Comparison of ENCODE assay signal across 9 cellular contexts in genomic region chr1:182602945-182603645, GRCh38. TPM values are rescaled to one million over a fixed set of nuclear protein-coding genes. Genes with fewer than 3 reads are reported as not detected.
A peak's percentile ranks its signal among the peaks of the same experiment; 100 is the strongest.
DNase-seq lines count a peak whose midpoint lies in the region; ATAC-seq and TF ChIP-seq lines count a peak whose summit lies in the region.
"Had no signal": no experiment of that assay in that cellular context is flagged by ENCODE, and none has a peak within 500 bp of the region (broad histone marks: within the 10 kb centered on the region; RNA-seq: fewer than 3 reads in every experiment).

No MANE protein-coding gene starts in this region.

- H3K4me1 ChIP-seq in CD4-positive, alpha-beta memory T cell (ENCODE audit: insufficient read depth, low read length), result peaks cover 41% of the 10 kb centered on the region
- peaks cover 13 to 26% of the 10 kb centered on the region in 2 donors for H3K4me1 ChIP-seq in naive thymus-derived CD4-positive, alpha-beta T cell (ENCODE audit: control insufficient read depth in 2 of 2, insufficient read depth in 2 of 2, low read length in 2 of 2)

- peak overlapping the region in 2 of 7 donors; percentile 95 for H3K27ac Mint-ChIP-seq in CD4-positive, alpha-beta memory T cell
- H3K27ac Mint-ChIP-seq in naive thymus-derived CD4-positive, alpha-beta T cell, result peak overlapping the region in 4 of 9 donors; percentile 9 to 83 (median 61)

- peaks cover 0 to 20% (median 12%) of the 10 kb centered on the region in 4 donors for H3K4me1 Mint-ChIP-seq in CD4-positive, alpha-beta memory T cell
- peaks cover 4 to 29% (median 16%) of the 10 kb centered on the region in 7 donors for H3K4me1 Mint-ChIP-seq in naive thymus-derived CD4-positive, alpha-beta T cell

- POLR2A ChIA-PET in CD4-positive, alpha-beta memory T cell (lab: Charles Lee; ENCODE audit: partially characterized antibody), result interaction anchor here (0.5 to 5.4 kb wide), 8 partner anchors 11 to 265 kb away, joined by 3 to 77 read pairs (median 7); partner anchors contain the start of gene RNASEL
- POLR2A ChIA-PET in naive thymus-derived CD4-positive, alpha-beta T cell (lab: Charles Lee), result interaction anchor here (0.6 to 1.3 kb wide), 7 partner anchors 8 to 184 kb away, joined by 3 to 7 read pairs (median 3); no protein-coding TSS in a partner anchor

- CTCF ChIA-PET in CD4-positive, alpha-beta memory T cell (lab: Charles Lee; ENCODE audit: partially characterized antibody), result interaction anchor here (0.7 to 16.0 kb wide), 8 partner anchors 8 to 183 kb away, joined by 3 to 707 read pairs (median 4); partner anchors contain the start of gene NPL
- CTCF ChIA-PET in naive thymus-derived CD4-positive, alpha-beta T cell (lab: Charles Lee), result interaction anchor here (0.9 to 18.0 kb wide), 5 partner anchors 9 to 183 kb away, joined by 3 to 403 read pairs (median 7); partner anchors contain the start of genes NPL and RNASEL

- H3K36me3 Mint-ChIP-seq in CD4-positive, alpha-beta memory T cell, result peaks cover 4 to 10% of the 10 kb centered on the region in 2 donors
- H3K36me3 Mint-ChIP-seq in naive thymus-derived CD4-positive, alpha-beta T cell, result peaks cover 0 to 13% (median 0%) of the 10 kb centered on the region in 5 donors

- H3K27me3 ChIP-seq in CD4-positive, alpha-beta memory T cell (ENCODE audit: insufficient read depth, low read length), result no peaks in the 10 kb centered on the region
- no peaks in the 10 kb centered on the region for H3K27me3 ChIP-seq in naive thymus-derived CD4-positive, alpha-beta T cell (ENCODE audit: control insufficient read depth in 2 of 2, insufficient read depth in 2 of 2, low read length in 2 of 2)

- no peak for TF ChIP-seq CTCF in astrocyte of the cerebellum (IDR thresholded peaks at IDR 0.05; ENCODE audit: low read depth, low read length, missing control alignments)

- intact Hi-C loops in CD4-positive, alpha-beta memory T cell (cut with micrococcal nuclease), result loop anchor here (5.0 to 10.0 kb wide), 5 partner anchors 59 to 1032 kb away; partner anchors contain the start of genes ARPC5, GLUL and SMG7
- intact Hi-C loops in naive thymus-derived CD4-positive, alpha-beta T cell (cut with micrococcal nuclease), result loop anchor here (5.0 to 10.0 kb wide), 9 partner anchors 74 to 1498 kb away; partner anchors contain the start of genes GLUL (in 2 of the 2) and SMG7 (in 1 of the 2)

- peak overlapping the region in 1 of 2 donors; percentile 36 for H3K4me3 ChIP-seq in CD4-positive, alpha-beta memory T cell (ENCODE audit: low read length in 2 of 2)
- peak overlapping the region; percentile 38 for H3K4me3 ChIP-seq in astrocyte of the cerebellum (ENCODE audit: low read depth, low read length)
- H3K4me3 ChIP-seq in naive thymus-derived CD4-positive, alpha-beta T cell (ENCODE audit: low read length), result no peak overlapping the region

- peak overlapping the region in 7 of 8 donors; percentile 81 to 91 (median 85) for H3K4me3 Mint-ChIP-seq in CD4-positive, alpha-beta memory T cell
- peak overlapping the region in 7 of 10 donors; percentile 76 to 87 (median 82) for H3K4me3 Mint-ChIP-seq in naive thymus-derived CD4-positive, alpha-beta T cell

- no peaks in the 10 kb centered on the region for H3K27me3 Mint-ChIP-seq in CD4-positive, alpha-beta memory T cell
- H3K27me3 Mint-ChIP-seq in naive thymus-derived CD4-positive, alpha-beta T cell, result peaks cover 0 to 5% (median 1%) of the 10 kb centered on the region in 5 donors

- ATAC-seq in naive thymus-derived CD4-positive, alpha-beta T cell, result peak; percentile 50
- ATAC-seq in GM21723 (IDR thresholded peaks at IDR 0.05; ENCODE audit: unreplicated experiment) (no peak), HG03097 (IDR thresholded peaks at IDR 0.05; ENCODE audit: low FRiP score, unreplicated experiment) (no peak)

- H3K9me3 ChIP-seq in CD4-positive, alpha-beta memory T cell (ENCODE audit: control insufficient read depth in 1 of 2, low read length in 2 of 2), result no peaks in the 10 kb centered on the region
- H3K9me3 ChIP-seq in naive thymus-derived CD4-positive, alpha-beta T cell (ENCODE audit: control insufficient read depth in 2 of 3, low read length in 3 of 3), result no peaks in the 10 kb centered on the region

- DNase-seq in CD4-positive, alpha-beta memory T cell, result peak in 3 of 5 donors; percentile 37 to 74 (median 53)
- peak in 44 of 76 experiments; percentile 14 to 77 (median 35) for DNase-seq in HUDEP-2 (lab: John Stamatoyannopoulos, UW; ENCODE audit: unreplicated experiment in 76 of 76)
- DNase-seq in astrocyte of the cerebellum (ENCODE audit: low read depth), result no peak
- DNase-seq in naive thymus-derived CD4-positive, alpha-beta T cell, result peak in 1 of 9 donors; percentile 54
- DNase-seq in pons (ENCODE audit: low spot score), result no peak
- DNase-seq in NCI-H2107 (lab: John Stamatoyannopoulos, UW), result no peak

- H3K36me3 ChIP-seq in CD4-positive, alpha-beta memory T cell (ENCODE audit: insufficient read depth, low read length), result peaks cover 3% of the 10 kb centered on the region
- H3K36me3 ChIP-seq in naive thymus-derived CD4-positive, alpha-beta T cell (ENCODE audit: control insufficient read depth in 2 of 3, insufficient read depth in 3 of 3, low read length in 3 of 3), result no peaks in the 10 kb centered on the region

- peak overlapping the region; percentile 46 for H3K27ac ChIP-seq in CD4-positive, alpha-beta memory T cell (ENCODE audit: low read depth, low read length)
- H3K27ac ChIP-seq in naive thymus-derived CD4-positive, alpha-beta T cell (ENCODE audit: low read depth, low read length), result peak overlapping the region; percentile 12

- in situ Hi-C loops in astrocyte of the cerebellum (cut with HindIII; ENCODE audit: low sequenced_read_pairs), result no loop called here

- H3K9me3 Mint-ChIP-seq in CD4-positive, alpha-beta memory T cell, result no peaks in the 10 kb centered on the region
- H3K9me3 Mint-ChIP-seq in naive thymus-derived CD4-positive, alpha-beta T cell, result no peaks in the 10 kb centered on the region

RNA-seq across cellular contexts. Expression of gene RGS16, which starts 1.1 kb away (rescaled TPM):
- 1 to 10 TPM; 1.3 to 1.4 TPM for total RNA-seq in CD4-positive, alpha-beta memory T cell
- polyA plus RNA-seq in CD4-positive, alpha-beta memory T cell, result 1 to 10 TPM; 2.8 to 3.7 TPM
- 10 to 100 TPM in 1 of 5 experiments, 1 to 10 TPM in 2, under 1 TPM in 2; 0.49 to 17.5 (median 3.4) TPM for total RNA-seq in naive thymus-derived CD4-positive, alpha-beta T cell
- polyA plus RNA-seq in naive thymus-derived CD4-positive, alpha-beta T cell, result under 1 TPM; 0.10 to 0.27 TPM
- total RNA-seq: LHCN-M2 had no signal

RNA-seq across cellular contexts. Expression of gene RNASEL, which starts 14.0 kb away (rescaled TPM):
- 10 to 100 TPM; 33.9 to 35.4 TPM for total RNA-seq in CD4-positive, alpha-beta memory T cell
- polyA plus RNA-seq in CD4-positive, alpha-beta memory T cell, result 10 to 100 TPM in 1 of 2 donors, 1 to 10 TPM in 1; 4.5 to 11.6 TPM
- 10 to 100 TPM in 3 of 5 experiments, 1 to 10 TPM in 2; 5.7 to 34.9 (median 12.1) TPM for total RNA-seq in naive thymus-derived CD4-positive, alpha-beta T cell
- 10 to 100 TPM in 1 of 2 donors, 1 to 10 TPM in 1; 8.2 to 15.1 TPM for polyA plus RNA-seq in naive thymus-derived CD4-positive, alpha-beta T cell

Comparison
In these comparisons a context has a peak if more than half of its experiments do, and no peak if none do; other contexts are left out.
1. DNase-seq: peak in CD4-positive, alpha-beta memory T cell (3 of 5) and HUDEP-2 (44 of 76); none in astrocyte of the cerebellum (single experiment), pons (single experiment) and NCI-H2107 (single experiment).